Comparison of ENCODE assay signal across 10 cellular contexts in genomic region chr17:63646492-63646815, GRCh38. TPM values are rescaled to one million over a fixed set of nuclear protein-coding genes. Genes with fewer than 3 reads are reported as not detected.
DNase-seq lines count a peak whose midpoint lies in the region; ATAC-seq and TF ChIP-seq lines count a peak whose summit lies in the region.
"Had no signal": no experiment of that assay in that cellular context is flagged by ENCODE, and none has a peak within 500 bp of the region (broad histone marks: within the 10 kb centered on the region; RNA-seq: fewer than 3 reads in every experiment).

No MANE protein-coding gene starts in this region.

- H3K27ac Mint-ChIP-seq in naive B cell = peak overlapping the region; percentile 81 to 96 (median 92)
- peak overlapping the region in 1 of 8 donors; percentile 30 for H3K27ac Mint-ChIP-seq in CD8-positive, alpha-beta memory T cell

- H3F3A ChIP-seq in smooth muscle cell (ENCODE audit: low read depth) = no peaks in the 10 kb centered on the region

- no peaks in the 10 kb centered on the region for H3K9me3 ChIP-seq in smooth muscle cell (replicated peaks; ENCODE audit: low read depth)
- H3K9me3 ChIP-seq in CD8-positive, alpha-beta memory T cell (ENCODE audit: low read length) = no peaks in the 10 kb centered on the region

- ATAC-seq in GM18868 (IDR thresholded peaks at IDR 0.05; ENCODE audit: unreplicated experiment) = peak; percentile 95
- ATAC-seq in GM21717 (IDR thresholded peaks at IDR 0.05; ENCODE audit: unreplicated experiment) = peak; percentile 89
- ATAC-seq in HG03571 (IDR thresholded peaks at IDR 0.05; ENCODE audit: unreplicated experiment) = peak; percentile 80
- peak; percentile 93 to 97 for ATAC-seq in naive B cell (ENCODE audit: low read depth in 2 of 2)

- H3K79me2 ChIP-seq in smooth muscle cell (ENCODE audit: low read depth) = no peaks in the 10 kb centered on the region

- H3K27me3 Mint-ChIP-seq in naive B cell = no peaks in the 10 kb centered on the region
- H3K27me3 Mint-ChIP-seq in CD8-positive, alpha-beta memory T cell = no peaks in the 10 kb centered on the region

- H3K4me1 Mint-ChIP-seq in naive B cell = peaks cover 31 to 49% (median 33%) of the 10 kb centered on the region in 3 donors
- H3K4me1 Mint-ChIP-seq in CD8-positive, alpha-beta memory T cell = peaks cover 11 to 49% (median 39%) of the 10 kb centered on the region in 3 donors

- 94% methylated on average over 1 of the region's 1 CpG for WGBS in smooth muscle cell (ENCODE audit: low lambda C conversion rate)

- no peak overlapping the region for H3K4me3 ChIP-seq in smooth muscle cell
- no peak overlapping the region for H3K4me3 ChIP-seq in CD8-positive, alpha-beta memory T cell (ENCODE audit: low read length)

- H2AFZ ChIP-seq in smooth muscle cell (ENCODE audit: low read depth) = no peak overlapping the region

- no peak overlapping the region for H3K27ac ChIP-seq in smooth muscle cell (ENCODE audit: low read depth)
- no peak overlapping the region for H3K27ac ChIP-seq in CD8-positive, alpha-beta memory T cell (ENCODE audit: low read depth, low read length)

- CTCF ChIA-PET in CD8-positive, alpha-beta memory T cell (lab: Charles Lee) = no interaction called here

- H3K36me3 Mint-ChIP-seq in naive B cell = no peaks in the 10 kb centered on the region
- peaks cover 4 to 71% (median 20%) of the 10 kb centered on the region in 3 donors for H3K36me3 Mint-ChIP-seq in CD8-positive, alpha-beta memory T cell

- no peaks in the 10 kb centered on the region for H3K4me1 ChIP-seq in smooth muscle cell (ENCODE audit: low read depth)
- peaks cover 5% of the 10 kb centered on the region for H3K4me1 ChIP-seq in CD8-positive, alpha-beta memory T cell (ENCODE audit: insufficient read depth, low read length)

- H3K4me2 ChIP-seq in smooth muscle cell = no peak overlapping the region

- POLR2A ChIA-PET in CD8-positive, alpha-beta memory T cell (lab: Charles Lee) = no interaction called here

- H3K9ac ChIP-seq in smooth muscle cell (ENCODE audit: low read depth) = no peak overlapping the region

- peaks cover 3% of the 10 kb centered on the region for H3K36me3 ChIP-seq in smooth muscle cell (ENCODE audit: low read depth)
- H3K36me3 ChIP-seq in CD8-positive, alpha-beta memory T cell (ENCODE audit: insufficient read depth, low read length) = peaks cover 12% of the 10 kb centered on the region

- DNase-seq in naive B cell (peak; percentile 60), smooth muscle cell (lab: John Stamatoyannopoulos, UW; ENCODE audit: unreplicated experiment) (no peak), OCI-M1 (lab: John Stamatoyannopoulos, UW) (no peak), T1000 (lab: John Stamatoyannopoulos, UW) (no peak)
- no peak for DNase-seq in CD8-positive, alpha-beta memory T cell
- DNase-seq: hippocampal formation, substantia nigra had no signal

- peak overlapping the region in 7 of 8 donors; percentile 27 to 85 (median 47) for H3K4me3 Mint-ChIP-seq in naive B cell
- H3K4me3 Mint-ChIP-seq in CD8-positive, alpha-beta memory T cell = no peak overlapping the region

- peaks cover 22% of the 10 kb centered on the region for H4K20me1 ChIP-seq in smooth muscle cell (ENCODE audit: low read depth)

- H3K9me3 Mint-ChIP-seq in naive B cell = no peaks in the 10 kb centered on the region
- H3K9me3 Mint-ChIP-seq in CD8-positive, alpha-beta memory T cell = no peaks in the 10 kb centered on the region

- no peaks in the 10 kb centered on the region for H3K27me3 ChIP-seq in smooth muscle cell (ENCODE audit: low read depth)
- no peaks in the 10 kb centered on the region for H3K27me3 ChIP-seq in CD8-positive, alpha-beta memory T cell (ENCODE audit: insufficient read depth, low read length, poor library complexity, severe bottlenecking)

- TF ChIP-seq CTCF in smooth muscle cell (IDR thresholded peaks at IDR 0.05; ENCODE audit: borderline replicate concordance, insufficient read depth, poor library complexity, severe bottlenecking) = no peak

RNA-seq across cellular contexts. Expression of gene MAP3K3, which starts 24.2 kb away (rescaled TPM):
- polyA plus RNA-seq in naive B cell (ENCODE audit: low read depth in 6 of 6) (10 to 100 TPM; 20.8 to 39.1 (median 28.7) TPM), smooth muscle cell (23.6 and 23.8 TPM in 2 replicates)
- 16.0 and 17.3 TPM in 2 replicates for total RNA-seq in smooth muscle cell
- total RNA-seq in CD8-positive, alpha-beta memory T cell = 10 to 100 TPM; 34.7 to 35.8 TPM
- 50.3 TPM for polyA plus RNA-seq in CD8-positive, alpha-beta memory T cell

RNA-seq across cellular contexts. Expression of gene TACO1, which starts 45.8 kb away (rescaled TPM):
- 10 to 100 TPM; 14.9 to 19.7 (median 16.8) TPM for polyA plus RNA-seq in naive B cell (ENCODE audit: low read depth in 6 of 6)
- total RNA-seq in smooth muscle cell = 9.6 and 12.7 TPM in 2 replicates
- 25.1 and 32.3 TPM in 2 replicates for polyA plus RNA-seq in smooth muscle cell
- total RNA-seq in CD8-positive, alpha-beta memory T cell = 10 to 100 TPM; 35.9 to 40.0 TPM
- 18.3 TPM for polyA plus RNA-seq in CD8-positive, alpha-beta memory T cell

RNA-seq across cellular contexts. Expression of gene LIMD2, which starts 53.5 kb away (rescaled TPM):
- polyA plus RNA-seq in naive B cell (ENCODE audit: low read depth in 6 of 6) (100 to 1,000 TPM; 557 to 994 (median 667) TPM), smooth muscle cell (110 and 124 TPM in 2 replicates)
- total RNA-seq in smooth muscle cell = 40.7 and 47.9 TPM in 2 replicates
- 100 to 1,000 TPM; 236 to 240 TPM for total RNA-seq in CD8-positive, alpha-beta memory T cell
- 495 TPM for polyA plus RNA-seq in CD8-positive, alpha-beta memory T cell

Comparison
In these comparisons a context has a peak if more than half of its experiments do, and no peak if none do; other contexts are left out.
1. H3K4me3 Mint-ChIP-seq: peak in naive B cell (7 of 8); none in CD8-positive, alpha-beta memory T cell (0 of 7).
2. Peak in every context shown above with its lines, with median percentiles within 50 percentile points of each other: ATAC-seq.